Comparison of ENCODE assay signal across 10 cellular contexts in genomic region chr9:88106492-88106891, GRCh38. TPM values are rescaled to one million over a fixed set of nuclear protein-coding genes. Genes with fewer than 3 reads are reported as not detected.
DNase-seq lines count a peak whose midpoint lies in the region; ATAC-seq and TF ChIP-seq lines count a peak whose summit lies in the region.
"Had no signal": no experiment of that assay in that cellular context is flagged by ENCODE, and none has a peak within 500 bp of the region (broad histone marks: within the 10 kb centered on the region; RNA-seq: fewer than 3 reads in every experiment).

No MANE protein-coding gene starts in this region.

- H3K27me3 ChIP-seq in cardiac muscle cell = no peaks in the 10 kb centered on the region

- no peak for ATAC-seq in Right ventricle myocardium inferior
- ATAC-seq in HG03457 (IDR thresholded peaks at IDR 0.05; ENCODE audit: unreplicated experiment) = no peak
- no peak for ATAC-seq in HG03354 (IDR thresholded peaks at IDR 0.05; ENCODE audit: poor library complexity, severe bottlenecking, unreplicated experiment)
- ATAC-seq: activated T-cell treated with anti-CD3 and anti-CD28 coated beads, Interleukin-2, amount 50 U/mL, for 72 hours had no signal

- no peaks in the 10 kb centered on the region for H3K4me1 ChIP-seq in cardiac muscle cell (ENCODE audit: low read depth)

- intact Hi-C loops in Right ventricle myocardium inferior (cut with DNase I) = loop anchor here (2.0 to 5.0 kb wide), 2 partner anchors 281 to 472 kb away; partner anchors contain the start of gene SPIN1

- DNase-seq in cardiac muscle cell (ENCODE audit: low read depth in 1 of 2, low spot score in 1 of 2) (peak in 1 of 2 donors; percentile 58), Right ventricle myocardium inferior (ENCODE audit: missing footprints) (no peak), SW480 (ENCODE audit: low spot score) (peak; percentile 77), glomerular visceral epithelial cell (ENCODE audit: extremely low spot score) (peak; percentile 33), RPMI8226 (no peak)
- peak; percentile 33 for DNase-seq in stimulated activated CD8-positive, alpha-beta memory T cell treated with anti-CD3 and anti-CD28 coated beads, Interleukin-4, amount 100 ng/mL, for 48 hours

- H3K36me3 ChIP-seq in cardiac muscle cell = no peaks in the 10 kb centered on the region

- no peaks in the 10 kb centered on the region for H3K9me3 ChIP-seq in cardiac muscle cell (ENCODE audit: low read depth)

- H3K27ac ChIP-seq in cardiac muscle cell = no peak overlapping the region
- H3K27ac ChIP-seq: skin epidermis had no signal

- TF ChIP-seq CTCF in cardiac muscle cell (IDR thresholded peaks at IDR 0.05; ENCODE audit: low read depth, low read length) = peak; percentile 60

- no peak overlapping the region for H3K4me3 ChIP-seq in cardiac muscle cell
- H3K4me3 ChIP-seq: skin epidermis had no signal

RNA-seq across cellular contexts. Expression of gene SPATA31C2, which starts 31.8 kb away (rescaled TPM):
- not detected in 2 replicates for total RNA-seq in cardiac muscle cell
- polyA plus RNA-seq in cardiac muscle cell = not detected in 2 replicates
- total RNA-seq in Right ventricle myocardium inferior = not detected
- total RNA-seq: activated T-cell treated with anti-CD3 and anti-CD28 coated beads, Interleukin-2, amount 50 U/mL, for 72 hours had no signal

Comparison
In these comparisons a context has a peak if more than half of its experiments do, and no peak if none do; other contexts are left out.
1. DNase-seq: peak in SW480 (single experiment), glomerular visceral epithelial cell (single experiment) and stimulated activated CD8-positive, alpha-beta memory T cell treated with anti-CD3 and anti-CD28 coated beads, Interleukin-4, amount 100 ng/mL, for 48 hours (single experiment); none in Right ventricle myocardium inferior (single experiment) and RPMI8226 (single experiment).